Comparison of ENCODE assay signal across 1 cellular context in genomic region chr17:55264640-55265298, GRCh38.
A peak's percentile ranks its signal among the peaks of the same experiment; 100 is the strongest.
TF ChIP-seq lines count a peak whose summit lies in the region.

HLF (plus strand) TSS chr17:55264960; CDS start chr17:55265485, 525 bp downstream.

TF ChIP-seq in HepG2, 621 proteins besides CTCF, POLR2A, EP300 and RAD21 (continued from another document and continues in another):
- TF ChIP-seq ZXDC (CRISPR knock-in tag; IDR thresholded peaks at IDR 0.05) (peak; percentile 65; the same call in 1 of the 2 replicates), ZNF280B (CRISPR knock-in tag; IDR thresholded peaks at IDR 0.05; ENCODE audit: borderline replicate concordance) (no peak), GATAD2A (CRISPR knock-in tag; IDR thresholded peaks at IDR 0.05) (no peak), MAFK (conservative IDR thresholded peaks at IDR 0.05 in 1 of 2, IDR thresholded peaks at IDR 0.05 in 1 of 2; ENCODE audit: low read length in 2 of 2) (no peak), TMF1 (CRISPR knock-in tag; IDR thresholded peaks at IDR 0.05; ENCODE audit: low read depth) (peak; percentile 51), ZNF224 (CRISPR knock-in tag; IDR thresholded peaks at IDR 0.05) (no peak), ZSCAN9 (CRISPR knock-in tag; IDR thresholded peaks at IDR 0.05; ENCODE audit: borderline replicate concordance) (no peak), ATF7-NPFF (CRISPR knock-in tag; IDR thresholded peaks at IDR 0.05; ENCODE audit: low read depth) (peak; percentile 77; the same call in 1 of the 2 replicates), MIER3 (CRISPR knock-in tag; IDR thresholded peaks at IDR 0.05; ENCODE audit: borderline replicate concordance) (no peak), ZNF75D (CRISPR knock-in tag; IDR thresholded peaks at IDR 0.05; ENCODE audit: borderline replicate concordance) (no peak), ISL2 (CRISPR knock-in tag; IDR thresholded peaks at IDR 0.05) (no peak), HMGXB4 (CRISPR knock-in tag; IDR thresholded peaks at IDR 0.05; ENCODE audit: borderline replicate concordance in 1 of 2, low read depth in 1 of 2) (no peak), MTA1 (CRISPR knock-in tag; IDR thresholded peaks at IDR 0.05; ENCODE audit: borderline replicate concordance) (no peak), MTA3 (CRISPR knock-in tag; IDR thresholded peaks at IDR 0.05) (no peak), CERS6 (CRISPR knock-in tag; IDR thresholded peaks at IDR 0.05) (no peak), CCAR2 (optimal IDR thresholded peaks at IDR 0.05; ENCODE audit: low read depth, low read length) (no peak), HINFP (CRISPR knock-in tag; IDR thresholded peaks at IDR 0.05; ENCODE audit: low read depth) (peak; percentile 36; the same call in 1 of the 2 replicates), ZNF713 (CRISPR knock-in tag; IDR thresholded peaks at IDR 0.05) (no peak), ZNF18 (CRISPR knock-in tag; IDR thresholded peaks at IDR 0.05; ENCODE audit: insufficient replicate concordance) (peak; percentile 29), ZNF121 (CRISPR knock-in tag; IDR thresholded peaks at IDR 0.05) (peak; percentile 94), THAP7 (CRISPR knock-in tag; IDR thresholded peaks at IDR 0.05) (no peak), NFIC (IDR thresholded peaks at IDR 0.05; ENCODE audit: low read length) (no peak), ZNF44 (CRISPR knock-in tag; IDR thresholded peaks at IDR 0.05) (no peak), SUZ12 (IDR thresholded peaks at IDR 0.05; ENCODE audit: low read depth, low read length) (no peak), CENPT (CRISPR knock-in tag; IDR thresholded peaks at IDR 0.05; ENCODE audit: low read depth) (peak; percentile 59; the same call in 1 of the 2 replicates), POLR2AphosphoS5 (IDR thresholded peaks at IDR 0.05; ENCODE audit: low read depth, low read length) (peak; percentile 66), ZNF343 (CRISPR knock-in tag; IDR thresholded peaks at IDR 0.05) (no peak), ZHX1 (CRISPR knock-in tag; IDR thresholded peaks at IDR 0.05; ENCODE audit: low read depth) (peak; percentile 60; the same call in 1 of the 2 replicates), USF2 (IDR thresholded peaks at IDR 0.05; ENCODE audit: low read depth, low read length) (no peak), USF2 (CRISPR knock-in tag; IDR thresholded peaks at IDR 0.05; ENCODE audit: borderline replicate concordance) (no peak), HIVEP1 (CRISPR knock-in tag; IDR thresholded peaks at IDR 0.05) (no peak), ZNF326 (CRISPR knock-in tag; IDR thresholded peaks at IDR 0.05; ENCODE audit: borderline replicate concordance) (no peak), ZNF382 (CRISPR knock-in tag; IDR thresholded peaks at IDR 0.05; ENCODE audit: borderline replicate concordance) (no peak), ZBTB7A (CRISPR knock-in tag; IDR thresholded peaks at IDR 0.05) (no peak), CC2D1A (CRISPR knock-in tag; IDR thresholded peaks at IDR 0.05) (no peak), ZNF263 (CRISPR knock-in tag; IDR thresholded peaks at IDR 0.05) (peak; percentile 45; the same call in 1 of the 2 replicates), TFAP4 (IDR thresholded peaks at IDR 0.05; ENCODE audit: borderline replicate concordance, low read depth) (no peak), ZNF775 (CRISPR knock-in tag; IDR thresholded peaks at IDR 0.05; ENCODE audit: borderline replicate concordance) (no peak), KMT2B (CRISPR knock-in tag; IDR thresholded peaks at IDR 0.05) (no peak), ATAD3A (CRISPR knock-in tag; IDR thresholded peaks at IDR 0.05) (no peak), E2F1 (CRISPR knock-in tag; IDR thresholded peaks at IDR 0.05) (no peak), MEF2D (CRISPR knock-in tag; IDR thresholded peaks at IDR 0.05) (no peak), ETS1 (CRISPR knock-in tag; IDR thresholded peaks at IDR 0.05) (no peak), ZNF292 (CRISPR knock-in tag; IDR thresholded peaks at IDR 0.05; ENCODE audit: borderline replicate concordance, low read depth) (no peak), SP5 (CRISPR knock-in tag; IDR thresholded peaks at IDR 0.05; ENCODE audit: borderline replicate concordance, low read depth) (no peak)
